In the genomic region with DNA sequence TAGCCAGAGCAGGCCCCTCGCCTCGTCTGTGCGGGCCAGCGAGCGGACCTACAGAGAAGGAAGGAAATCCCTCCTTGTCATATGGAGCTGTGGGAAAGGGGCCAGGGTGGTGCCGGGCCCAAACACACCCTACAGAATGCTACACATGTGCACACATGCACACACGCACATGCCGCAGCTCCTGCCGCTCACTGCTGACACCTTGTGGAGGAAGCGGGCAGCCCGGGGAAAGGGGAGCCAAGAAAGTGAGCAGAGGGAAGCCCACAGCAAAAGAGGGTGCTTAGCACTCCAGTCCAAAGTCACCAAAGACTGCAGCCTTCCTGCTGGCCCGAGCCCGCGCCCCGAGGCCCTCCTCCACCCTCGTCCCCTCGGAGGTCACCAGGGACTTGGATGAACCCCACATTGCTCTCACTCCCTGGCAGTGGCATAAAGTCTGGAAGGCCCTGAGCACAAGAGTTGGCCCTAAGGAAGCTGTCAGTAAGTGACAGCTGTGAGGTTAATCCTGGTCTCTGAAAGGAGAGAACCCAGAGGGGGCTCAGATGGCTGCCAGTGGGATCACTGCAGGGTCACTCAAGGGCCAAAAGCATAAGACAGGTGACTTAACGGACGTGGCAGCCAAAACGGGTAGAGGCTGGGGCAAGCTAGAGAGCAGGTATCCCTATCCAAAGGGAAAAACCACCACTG, we compare ENCODE assay signal across 8 cellular contexts.
DNase-seq lines count a peak whose midpoint lies in the region; ATAC-seq and TF ChIP-seq lines count a peak whose summit lies in the region.

No MANE protein-coding gene starts in this region.

- H3K4me1 Mint-ChIP-seq in activated T-cell treated with anti-CD3 and anti-CD28 coated beads, Interleukin-2, amount 50 U/mL, for 4 hours (ENCODE audit: low read depth): peaks cover 2% of the 10 kb centered on the region
- peaks cover 17% of the 10 kb centered on the region for H3K4me1 Mint-ChIP-seq in neural crest cell

- H3K9ac ChIP-seq in OCI-LY3 (ENCODE audit: low read length): no peak overlapping the region

- no peaks in the 10 kb centered on the region for H3K79me2 ChIP-seq in OCI-LY3 (ENCODE audit: low read length)

- no peak for TF ChIP-seq POLR2A in esophagus squamous epithelium (IDR thresholded peaks at IDR 0.05)
- TF ChIP-seq POLR2A in suprapubic skin (IDR thresholded peaks at IDR 0.05): no peak

- H3K27ac ChIP-seq in OCI-LY3 (ENCODE audit: low read length) (no peak overlapping the region), esophagus squamous epithelium (peak overlapping the region in 2 of 4 donors; percentile 1 to 2), suprapubic skin (no peak overlapping the region)

- ATAC-seq in HG02798 (IDR thresholded peaks at IDR 0.05; ENCODE audit: poor library complexity, unreplicated experiment) (peak; percentile 47), HG02970 (IDR thresholded peaks at IDR 0.05; ENCODE audit: low FRiP score, unreplicated experiment) (no peak)
- ATAC-seq in activated T-cell treated with anti-CD3 and anti-CD28 coated beads, Interleukin-2, amount 50 U/mL, for 4 hours: peak; percentile 81 to 86

- H3K27ac Mint-ChIP-seq in neural crest cell (ENCODE audit: unreplicated experiment): no peak overlapping the region

- H3K4me3 Mint-ChIP-seq in activated T-cell treated with anti-CD3 and anti-CD28 coated beads, Interleukin-2, amount 50 U/mL, for 4 hours: no peak overlapping the region
- no peak overlapping the region for H3K4me3 Mint-ChIP-seq in neural crest cell

- TF ChIP-seq CTCF in OCI-LY3 (IDR thresholded peaks at IDR 0.05; ENCODE audit: low read depth, low read length) (peak; percentile 83), esophagus squamous epithelium (IDR thresholded peaks at IDR 0.05) (peak; percentile 68 to 94 (median 88)), neural crest cell (conservative IDR thresholded peaks at IDR 0.05) (peak; percentile 95), suprapubic skin (IDR thresholded peaks at IDR 0.05) (peak; percentile 59 to 93)

- intact Hi-C loops in esophagus squamous epithelium (cut with DNase I): loop anchor here (5.0 kb wide), 1 partner anchor 145 kb away; no protein-coding TSS in a partner anchor

- H3K9me3 ChIP-seq in OCI-LY3 (ENCODE audit: insufficient read depth, low read length) (no peaks in the 10 kb centered on the region), esophagus squamous epithelium (no peaks in the 10 kb centered on the region), suprapubic skin (no peaks in the 10 kb centered on the region)

- H3K4me2 ChIP-seq in OCI-LY3 (ENCODE audit: low read length): no peak overlapping the region

- H3K9me3 Mint-ChIP-seq in activated T-cell treated with anti-CD3 and anti-CD28 coated beads, Interleukin-2, amount 50 U/mL, for 4 hours: no peaks in the 10 kb centered on the region
- H3K9me3 Mint-ChIP-seq in neural crest cell: no peaks in the 10 kb centered on the region

- no peaks in the 10 kb centered on the region for H3K27me3 Mint-ChIP-seq in activated T-cell treated with anti-CD3 and anti-CD28 coated beads, Interleukin-2, amount 50 U/mL, for 4 hours (ENCODE audit: low read depth)
- H3K27me3 Mint-ChIP-seq in neural crest cell (ENCODE audit: low read depth): no peaks in the 10 kb centered on the region

- H2AFZ ChIP-seq in OCI-LY3 (ENCODE audit: low read depth, low read length): no peak overlapping the region

- 44 to 90% methylated on average over 3 to 9 of the region's 20 CpGs for WGBS in esophagus squamous epithelium, 2 donors
- 39% methylated on average over 12 of the region's 20 CpGs for WGBS in suprapubic skin

- peaks cover 3% of the 10 kb centered on the region for H4K20me1 ChIP-seq in OCI-LY3 (ENCODE audit: insufficient read depth, low read length)

- H3K4me3 ChIP-seq in OCI-LY3 (ENCODE audit: low read length) (no peak overlapping the region), esophagus squamous epithelium (no peak overlapping the region), suprapubic skin (no peak overlapping the region)

- peak in 9 of 14 donors; percentile 14 to 72 (median 40) for DNase-seq in C1 segment of cervical spinal cord (lab: John Stamatoyannopoulos, UW)
- peak; percentile 71 for DNase-seq in activated T-cell treated with anti-CD3 and anti-CD28 coated beads, Interleukin-2, amount 50 U/mL, for 4 hours
- DNase-seq in esophagus squamous epithelium (lab: John Stamatoyannopoulos, UW): no peak
- DNase-seq in neural crest cell (ENCODE audit: low read depth, low spot score): peak; percentile 88
- peak; percentile 78 to 83 for DNase-seq in suprapubic skin (ENCODE audit: low spot score in 2 of 2)

- H3K36me3 ChIP-seq in OCI-LY3 (replicated peaks; ENCODE audit: low read depth, low read length) (peaks cover 6% of the 10 kb centered on the region), esophagus squamous epithelium (peaks cover 34 to 97% (median 50%) of the 10 kb centered on the region in 3 donors), suprapubic skin (peaks cover 82% of the 10 kb centered on the region)

- peaks cover 22% of the 10 kb centered on the region for H3K36me3 Mint-ChIP-seq in activated T-cell treated with anti-CD3 and anti-CD28 coated beads, Interleukin-2, amount 50 U/mL, for 4 hours (ENCODE audit: insufficient read depth)
- no peaks in the 10 kb centered on the region for H3K36me3 Mint-ChIP-seq in neural crest cell (ENCODE audit: low read depth)

- H3K4me1 ChIP-seq in OCI-LY3 (ENCODE audit: low read length): peaks cover 3% of the 10 kb centered on the region; the same call in 1 of the 2 replicates
- H3K4me1 ChIP-seq in esophagus squamous epithelium: peaks cover 2 to 22% (median 10%) of the 10 kb centered on the region in 3 donors
- H3K4me1 ChIP-seq in suprapubic skin: peaks cover 22% of the 10 kb centered on the region

- H3K27me3 ChIP-seq in OCI-LY3 (ENCODE audit: low read depth, low read length) (no peaks in the 10 kb centered on the region), esophagus squamous epithelium (no peaks in the 10 kb centered on the region), suprapubic skin (no peaks in the 10 kb centered on the region)

- TF ChIP-seq EP300 in suprapubic skin (IDR thresholded peaks at IDR 0.05): no peak
